19 cellular contexts compared by ENCODE assay signal in the genomic region with DNA sequence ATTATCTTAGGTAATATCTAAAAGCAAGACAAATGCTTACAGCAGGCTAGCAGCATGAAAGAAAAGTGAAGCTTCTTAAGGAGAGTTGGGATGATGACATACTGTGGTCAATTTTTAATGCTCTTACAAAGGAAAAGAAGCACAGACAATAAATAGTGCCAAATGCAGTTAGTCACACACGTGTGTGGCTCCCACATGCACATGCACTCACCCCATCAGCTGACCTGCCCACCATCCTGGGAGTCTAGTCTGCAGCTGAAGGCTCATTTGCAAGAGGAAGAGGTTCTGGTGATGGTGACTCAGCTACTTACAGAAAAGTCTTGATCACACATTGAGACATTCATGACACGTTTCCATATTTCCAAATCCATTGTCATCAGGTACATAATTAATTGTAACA.
A peak's percentile ranks its signal among the peaks of the same experiment; 100 is the strongest.
DNase-seq lines count a peak whose midpoint lies in the region; ATAC-seq and TF ChIP-seq lines count a peak whose summit lies in the region.
"Had no signal": no experiment of that assay in that cellular context is flagged by ENCODE, and none has a peak within 500 bp of the region (broad histone marks: within the 10 kb centered on the region; RNA-seq: fewer than 3 reads in every experiment).

No MANE protein-coding gene starts in this region.

- no peaks in the 10 kb centered on the region for H3K9me3 ChIP-seq in PC-3 (ENCODE audit: low read length)

- CTCF ChIA-PET in PC-3 (lab: Charles Lee), result no interaction called here

- H3K4me1 Mint-ChIP-seq in mesothelial cell of epicardium, result peaks cover 6% of the 10 kb centered on the region

- POLR2A ChIA-PET in PC-3 (lab: Charles Lee; ENCODE audit: unreplicated experiment), result no interaction called here

- no peak overlapping the region for H2AFZ ChIP-seq in PC-3 (ENCODE audit: low read length)
- H2AFZ ChIP-seq: PC-9 had no signal

- no peaks in the 10 kb centered on the region for H4K20me1 ChIP-seq in PC-3 (ENCODE audit: low read length)

- no peak for ATAC-seq in PC-3
- no peak for ATAC-seq in HG03159 (IDR thresholded peaks at IDR 0.05; ENCODE audit: unreplicated experiment)

- H3K36me3 Mint-ChIP-seq in mesothelial cell of epicardium, result no peaks in the 10 kb centered on the region
- H3K36me3 Mint-ChIP-seq: CD14-positive monocyte had no signal

- intact Hi-C loops in PC-3 (cut with micrococcal nuclease), result no loop called here

- H3F3A ChIP-seq in PC-3 (ENCODE audit: low read length, unreplicated experiment), result no peaks in the 10 kb centered on the region

- H3K4me1 ChIP-seq in PC-3 (ENCODE audit: insufficient read depth, low read length), result no peaks in the 10 kb centered on the region

- TF ChIP-seq CTCF in AG10803 (conservative IDR thresholded peaks at IDR 0.05; ENCODE audit: low read length) (no peak), fibroblast of mammary gland (conservative IDR thresholded peaks at IDR 0.05; ENCODE audit: control insufficient read depth, insufficient read depth, low read depth, low read length) (no peak), mesothelial cell of epicardium (IDR thresholded peaks at IDR 0.05; ENCODE audit: unreplicated experiment) (no peak), PC-3 (conservative IDR thresholded peaks at IDR 0.05; ENCODE audit: low read depth, low read length) (no peak)

- H3K27me3 ChIP-seq in PC-3 (ENCODE audit: low read length), result peaks cover 52% of the 10 kb centered on the region

- no peak overlapping the region for H3K4me3 Mint-ChIP-seq in mesothelial cell of epicardium
- H3K4me3 Mint-ChIP-seq: CD14-positive monocyte had no signal

- no peaks in the 10 kb centered on the region for H3K9me2 ChIP-seq in PC-3 (replicated peaks; ENCODE audit: low read length)

- DNase-seq in AG10803 (ENCODE audit: low read depth) (peak; percentile 64), Daoy (ENCODE audit: low read depth) (peak; percentile 70), NAMALWA (ENCODE audit: low spot score) (peak; percentile 41), fibroblast of mammary gland (ENCODE audit: low read depth) (peak; percentile 90), mesothelial cell of epicardium (ENCODE audit: low spot score in 2 of 2, unreplicated experiment in 2 of 2) (no peak), PC-3 (no peak)
- DNase-seq: activated CD8-positive, alpha-beta memory T cell treated with anti-CD3 and anti-CD28 coated beads, Interleukin-2, amount 50 U/mL, for 48 hours; amniotic stem cell; DMS79 treated with DMSO at 0.1 percent for 48 hours; kidney glomerular epithelial cell; NCI-H1930; NCI-H524; PC-9; spleen; stomach; WERI-Rb-1 had no signal

- H3K4me3 ChIP-seq in AG10803 (ENCODE audit: low read length) (no peak overlapping the region), fibroblast of mammary gland (ENCODE audit: control insufficient read depth, low read depth, low read length) (no peak overlapping the region), PC-3 (ENCODE audit: low read length) (no peak overlapping the region)
- H3K4me3 ChIP-seq: PC-9, spleen, stomach had no signal

- no peak overlapping the region for H3K9ac ChIP-seq in PC-3 (ENCODE audit: low read length)
- H3K9ac ChIP-seq: KMS-11 had no signal

- H3K27ac Mint-ChIP-seq in mesothelial cell of epicardium, result no peak overlapping the region

- no peaks in the 10 kb centered on the region for H3K36me3 ChIP-seq in PC-3 (ENCODE audit: low read depth, low read length)
- H3K36me3 ChIP-seq: spleen, stomach, WERI-Rb-1 had no signal

- no TSS peak for BruUV-seq in PC-3 (replicated peaks; lab: Mats Ljungman, UMichigan)

- no peak overlapping the region for H3K27ac ChIP-seq in PC-3 (ENCODE audit: low read length)
- H3K27ac ChIP-seq: KMS-11, PC-9, spleen, stomach, WERI-Rb-1 had no signal

- peaks cover 81% of the 10 kb centered on the region for H3K27me3 Mint-ChIP-seq in mesothelial cell of epicardium (ENCODE audit: low read depth)

- H3K9me3 Mint-ChIP-seq in mesothelial cell of epicardium, result peaks cover 6% of the 10 kb centered on the region

- H3K4me2 ChIP-seq in PC-3 (ENCODE audit: low read length), result no peak overlapping the region
- H3K4me2 ChIP-seq: KMS-11, PC-9 had no signal

- no peaks in the 10 kb centered on the region for H3K79me2 ChIP-seq in PC-3 (ENCODE audit: low read length)

Comparison
In these comparisons a context has a peak if more than half of its experiments do, and no peak if none do; other contexts are left out.
1. DNase-seq: peak in AG10803 (single experiment), Daoy (single experiment), NAMALWA (single experiment) and fibroblast of mammary gland (single experiment); none in mesothelial cell of epicardium (0 of 2) and PC-3 (single experiment).